Comparison of ENCODE assay signal across 17 cellular contexts in genomic region chr2:239027431-239028252, GRCh38.
"Had no signal": no experiment of that assay in that cellular context is flagged by ENCODE, and none has a peak within 500 bp of the region (broad histone marks: within the 10 kb centered on the region; RNA-seq: fewer than 3 reads in every experiment).

No MANE protein-coding gene starts in this region.

- H3K27me3 ChIP-seq: adrenal gland had no signal

- H3K9me3 ChIP-seq: adrenal gland, gastrocnemius medialis, heart right ventricle had no signal

- H3K4me3 ChIP-seq: adrenal gland, gastrocnemius medialis, heart right ventricle, skin epidermis had no signal

- ATAC-seq: gastrocnemius medialis; naive thymus-derived CD8-positive, alpha-beta T cell had no signal

- H3K36me3 ChIP-seq: adrenal gland, gastrocnemius medialis, heart right ventricle, WERI-Rb-1 had no signal

- H3K27ac ChIP-seq: adrenal gland, gastrocnemius medialis, heart right ventricle, WERI-Rb-1 had no signal

- DNase-seq: activated CD4-positive, alpha-beta T cell treated with anti-CD3 and anti-CD28 coated beads for 1 hour; activated CD8-positive, alpha-beta memory T cell treated with anti-CD3 and anti-CD28 coated beads for 24 hours; activated CD8-positive, alpha-beta memory T cell treated with anti-CD3 and anti-CD28 coated beads, Interleukin-2, amount 50 U/mL, for 48 hours; activated gamma-delta T cell; activated T-cell treated with anti-CD3 and anti-CD28 coated beads, Interleukin-2, amount 50 U/mL, for 48 hours; adrenal gland; gastrocnemius medialis; heart right ventricle; kidney glomerular epithelial cell; naive thymus-derived CD8-positive, alpha-beta T cell; nucleus accumbens; stimulated activated CD4-positive, alpha-beta T cell treated with anti-CD3 and anti-CD28 coated beads, Interleukin-15, amount 100 ng/mL, for 24 hours; stimulated activated CD4-positive, alpha-beta T cell treated with anti-CD3 and anti-CD28 coated beads, Interleukin-2, amount 100 ng/mL, for 48 hours; T-helper 1 cell; trophoblast cell had no signal

- H3K4me1 ChIP-seq: adrenal gland, gastrocnemius medialis had no signal
